In the genomic region with DNA sequence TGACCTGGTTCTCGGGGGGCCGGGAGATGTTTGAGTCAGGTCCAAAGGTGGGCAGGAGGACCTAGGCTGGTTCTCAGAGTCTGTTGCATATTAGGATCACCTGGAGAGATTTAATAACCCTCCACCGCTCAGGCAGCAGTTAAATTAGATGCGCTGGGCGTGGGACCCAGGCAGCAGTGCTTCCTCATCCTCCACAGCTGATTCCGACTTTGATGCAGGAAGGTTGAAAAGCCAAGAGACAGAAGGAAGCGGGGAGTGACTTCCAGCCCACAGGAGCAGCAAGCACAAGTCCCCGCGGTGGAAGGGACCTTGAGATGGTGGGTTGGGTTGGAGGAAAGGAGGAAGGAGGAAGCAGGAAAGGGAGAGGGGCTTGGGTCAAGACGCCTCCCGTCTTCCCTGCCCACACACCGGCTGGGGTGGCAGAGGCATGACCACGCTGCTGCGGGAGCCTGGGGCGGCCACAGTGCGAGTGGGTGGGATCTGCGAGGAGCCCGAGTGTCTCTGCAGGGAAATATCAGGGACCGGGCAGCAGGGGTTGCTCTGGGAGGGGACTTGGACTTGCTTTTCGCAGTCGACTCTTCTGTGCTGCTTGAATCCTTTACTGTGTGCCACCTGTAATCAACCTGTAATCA, we compare ENCODE assay signal across 25 cellular contexts.
"Had no signal": no experiment of that assay in that cellular context is flagged by ENCODE, and none has a peak within 500 bp of the region (broad histone marks: within the 10 kb centered on the region; RNA-seq: fewer than 3 reads in every experiment).

No MANE protein-coding gene starts in this region.

- H3K27ac ChIP-seq: cardiac muscle cell, gastrocnemius medialis, hepatocyte, left ventricle myocardium inferior, neutrophil, right lobe of liver, skin epidermis, upper lobe of left lung had no signal

- H3K4me3 Mint-ChIP-seq: activated T-cell treated with anti-CD3 and anti-CD28 coated beads, Interleukin-2, amount 50 U/mL, for 72 hours; dendritic cell treated with granulocyte-macrophage colony-stimulating factor and Interleukin-4, amounts not matched to agents 40 ng/mL and 50 ng/mL, for 4 days; natural killer cell treated with Interleukin-12 subunit alpha and Interleukin-12 subunit beta and Interleukin-15 and Interleukin-18, amount 100 ng/mL, for 72 hours; stimulated activated memory B cell treated with anti-CD40 and anti-IgM and Interleukin-4, amounts not matched to agents 10 μg/mL and 1 μg/mL and 100 μg/mL, for 72 hours; stimulated activated naive CD8-positive, alpha-beta T cell treated with anti-CD3 and anti-CD28 coated beads, Interleukin-15, amount 100 ng/mL, for 72 hours; T-helper 2 cell treated with Interferon-gamma antibody and Interleukin-4, amounts not matched to agents 5 μg/mL and 100 μg/mL, for 36 hours had no signal

- DNase-seq: activated CD4-positive, alpha-beta T cell treated with anti-CD3 and anti-CD28 coated beads for 4 hours; activated CD4-positive, alpha-beta T cell treated with anti-CD3 and anti-CD28 coated beads, Interleukin-2, amount 50 U/mL, for 4 hours; activated naive CD4-positive, alpha-beta T cell; activated T-cell treated with anti-CD3 and anti-CD28 coated beads for 4 hours; effector CD8-positive, alpha-beta T cell; stimulated activated CD4-positive, alpha-beta T cell treated with anti-CD3 and anti-CD28 coated beads, Interleukin-4, amount 100 ng/mL, for 4 hours had no signal

- H3K27me3 Mint-ChIP-seq: natural killer cell treated with Interleukin-12 subunit alpha and Interleukin-12 subunit beta and Interleukin-15 and Interleukin-18, amount 100 ng/mL, for 72 hours had no signal

- H3K9me3 Mint-ChIP-seq: activated naive CD4-positive, alpha-beta T cell treated with anti-CD3 and anti-CD28 coated beads, Interleukin-2, amount 50 U/mL, for 72 hours; activated T-cell treated with anti-CD3 and anti-CD28 coated beads, Interleukin-2, amount 50 U/mL, for 72 hours; brain; dendritic cell treated with granulocyte-macrophage colony-stimulating factor and Interleukin-4, amounts not matched to agents 40 ng/mL and 50 ng/mL, for 4 days; natural killer cell treated with Interleukin-12 subunit alpha and Interleukin-12 subunit beta and Interleukin-15 and Interleukin-18, amount 100 ng/mL, for 72 hours; stimulated activated memory B cell treated with anti-CD40 and anti-IgM and Interleukin-4, amounts not matched to agents 10 μg/mL and 1 μg/mL and 100 μg/mL, for 72 hours; stimulated activated naive CD8-positive, alpha-beta T cell treated with anti-CD3 and anti-CD28 coated beads, Interleukin-15, amount 100 ng/mL, for 72 hours; T-helper 2 cell treated with Interferon-gamma antibody and Interleukin-4, amounts not matched to agents 5 μg/mL and 100 μg/mL, for 36 hours had no signal

- H3K4me1 Mint-ChIP-seq: stimulated activated naive CD8-positive, alpha-beta T cell treated with anti-CD3 and anti-CD28 coated beads, Interleukin-15, amount 100 ng/mL, for 72 hours had no signal

- H3K4me3 ChIP-seq: cardiac muscle cell, gastrocnemius medialis, hepatocyte, left ventricle myocardium inferior, lung, mucosa of descending colon, right lobe of liver, skin epidermis, upper lobe of left lung had no signal

- H3K27me3 ChIP-seq: cardiac muscle cell, right lobe of liver had no signal

- H3K79me2 ChIP-seq: hepatocyte had no signal

- H3K4me2 ChIP-seq: hepatocyte had no signal

- ATAC-seq: gastrocnemius medialis; natural killer cell treated with Interleukin-12 subunit alpha and Interleukin-12 subunit beta and Interleukin-15 and Interleukin-18, amount 100 ng/mL, for 72 hours; stimulated activated memory B cell treated with anti-CD40 and anti-IgM and Interleukin-4, amounts not matched to agents 10 μg/mL and 1 μg/mL and 100 μg/mL, for 72 hours had no signal

- H3K4me1 ChIP-seq: gastrocnemius medialis, right lobe of liver had no signal

- H3K36me3 Mint-ChIP-seq: activated naive CD4-positive, alpha-beta T cell treated with anti-CD3 and anti-CD28 coated beads, Interleukin-2, amount 50 U/mL, for 72 hours; brain; natural killer cell treated with Interleukin-12 subunit alpha and Interleukin-12 subunit beta and Interleukin-15 and Interleukin-18, amount 100 ng/mL, for 72 hours; stimulated activated memory B cell treated with anti-CD40 and anti-IgM and Interleukin-4, amounts not matched to agents 10 μg/mL and 1 μg/mL and 100 μg/mL, for 72 hours had no signal

- H3K36me3 ChIP-seq: cardiac muscle cell, gastrocnemius medialis, left ventricle myocardium inferior, neutrophil, right lobe of liver, upper lobe of left lung had no signal

- H2AFZ ChIP-seq: hepatocyte had no signal

- H3K27ac Mint-ChIP-seq: activated naive CD4-positive, alpha-beta T cell treated with anti-CD3 and anti-CD28 coated beads, Interleukin-2, amount 50 U/mL, for 72 hours; activated T-cell treated with anti-CD3 and anti-CD28 coated beads, Interleukin-2, amount 50 U/mL, for 72 hours; natural killer cell treated with Interleukin-12 subunit alpha and Interleukin-12 subunit beta and Interleukin-15 and Interleukin-18, amount 100 ng/mL, for 72 hours; progenitor cell of endocrine pancreas; stimulated activated memory B cell treated with anti-CD40 and anti-IgM and Interleukin-4, amounts not matched to agents 10 μg/mL and 1 μg/mL and 100 μg/mL, for 72 hours; T-helper 2 cell treated with Interferon-gamma antibody and Interleukin-4, amounts not matched to agents 5 μg/mL and 100 μg/mL, for 36 hours had no signal

- H3K9me3 ChIP-seq: gastrocnemius medialis, left ventricle myocardium inferior, mucosa of descending colon, neutrophil, right lobe of liver, upper lobe of left lung had no signal
